Comparison of ENCODE assay signal across 1 cellular context in the genomic region with DNA sequence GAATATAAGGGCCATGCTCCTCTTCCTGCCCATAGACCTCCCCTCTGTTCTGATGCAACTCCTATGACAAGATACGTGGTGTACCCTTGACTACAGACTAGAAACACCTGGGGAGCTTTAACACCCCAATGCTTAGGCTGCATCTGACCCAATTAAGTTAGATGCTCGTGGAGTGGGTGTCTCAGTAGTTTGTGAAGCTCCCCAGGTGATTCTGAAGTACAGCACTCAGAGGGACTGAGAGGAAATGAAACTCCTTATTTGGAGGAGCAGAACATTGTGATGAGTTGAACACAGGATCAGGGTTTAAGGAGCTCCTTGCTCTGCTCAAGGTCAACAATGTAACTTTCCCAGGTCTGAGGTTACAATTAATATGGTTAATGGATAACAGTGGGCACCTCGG.
TF ChIP-seq lines count a peak whose summit lies in the region.

No MANE protein-coding gene starts in this region.

TF ChIP-seq in GM12878, 131 proteins besides CTCF, POLR2A, EP300 and RAD21:
- TF ChIP-seq PML (IDR thresholded peaks at IDR 0.05; ENCODE audit: low read length) (no peak), SPI1 (IDR thresholded peaks at IDR 0.05; ENCODE audit: borderline replicate concordance, insufficient read depth, low read depth, low read length) (peak; percentile 66), SRF (IDR thresholded peaks at IDR 0.05; ENCODE audit: low read depth in 2 of 2, low read length in 2 of 2) (0 out of 4 replicates have a peak, but pooled peaks of 1 of the 2 experiments have one; percentile 50)
- TF ChIP-seq, protein P1, sequence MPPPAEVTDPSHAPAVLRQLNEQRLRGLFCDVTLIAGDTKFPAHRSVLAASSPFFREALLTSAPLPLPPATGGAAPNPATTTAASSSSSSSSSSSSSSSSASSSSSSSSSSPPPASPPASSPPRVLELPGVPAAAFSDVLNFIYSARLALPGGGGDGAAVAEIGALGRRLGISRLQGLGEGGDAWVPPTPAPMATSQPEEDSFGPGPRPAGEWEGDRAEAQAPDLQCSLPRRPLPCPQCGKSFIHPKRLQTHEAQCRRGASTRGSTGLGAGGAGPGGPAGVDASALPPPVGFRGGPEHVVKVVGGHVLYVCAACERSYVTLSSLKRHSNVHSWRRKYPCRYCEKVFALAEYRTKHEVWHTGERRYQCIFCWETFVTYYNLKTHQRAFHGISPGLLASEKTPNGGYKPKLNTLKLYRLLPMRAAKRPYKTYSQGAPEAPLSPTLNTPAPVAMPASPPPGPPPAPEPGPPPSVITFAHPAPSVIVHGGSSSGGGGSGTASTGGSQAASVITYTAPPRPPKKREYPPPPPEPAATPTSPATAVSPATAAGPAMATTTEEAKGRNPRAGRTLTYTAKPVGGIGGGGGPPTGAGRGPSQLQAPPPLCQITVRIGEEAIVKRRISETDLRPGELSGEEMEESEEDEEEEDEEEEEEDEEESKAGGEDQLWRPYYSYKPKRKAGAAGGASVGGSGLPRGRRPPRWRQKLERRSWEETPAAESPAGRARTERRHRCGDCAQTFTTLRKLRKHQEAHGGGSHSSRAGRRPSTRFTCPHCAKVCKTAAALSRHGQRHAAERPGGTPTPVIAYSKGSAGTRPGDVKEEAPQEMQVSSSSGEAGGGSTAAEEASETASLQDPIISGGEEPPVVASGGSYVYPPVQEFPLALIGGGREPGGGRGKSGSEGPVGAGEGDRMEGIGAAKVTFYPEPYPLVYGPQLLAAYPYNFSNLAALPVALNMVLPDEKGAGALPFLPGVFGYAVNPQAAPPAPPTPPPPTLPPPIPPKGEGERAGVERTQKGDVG (CRISPR knock-in tag; IDR thresholded peaks at IDR 0.05) = no peak
TF ChIP-seq in GM12878: peak in this region for 2.
